Comparison of ENCODE assay signal across 8 cellular contexts in the genomic region with DNA sequence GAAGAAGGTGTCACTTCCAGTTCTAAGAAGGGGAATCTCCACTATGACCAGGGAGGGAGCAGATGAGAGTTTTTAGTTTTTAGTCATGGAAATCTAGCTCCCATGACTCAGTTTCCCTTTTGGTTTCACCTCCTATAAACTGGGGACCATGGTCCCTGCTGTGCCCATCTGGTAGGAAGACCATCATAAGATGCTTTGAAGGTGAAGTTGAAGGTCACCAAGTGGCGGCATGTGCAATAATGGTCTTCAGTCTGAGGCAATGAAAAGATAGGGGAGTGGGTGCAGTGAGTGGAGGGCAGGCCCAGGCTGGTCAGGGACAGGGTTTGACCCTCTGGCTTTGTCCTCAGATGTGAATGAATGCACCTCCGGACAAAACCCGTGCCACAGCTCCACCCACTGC. TPM values are rescaled to one million over a fixed set of nuclear protein-coding genes. Genes with fewer than 3 reads are reported as not detected.
DNase-seq lines count a peak whose midpoint lies in the region; ATAC-seq, FAIRE-seq and TF ChIP-seq lines count a peak whose summit lies in the region.
"Not testable (repeated sequence)": the region's sequence is repeated elsewhere in the genome, so short reads cannot be mapped to it uniquely, and the experiment has no call there.

No MANE protein-coding gene starts in this region.

- not testable (repeated sequence) for H3K79me1 ChIP-seq in H1 (ENCODE audit: low read depth, low read length)

- not testable (repeated sequence) for ATAC-seq in CD4-positive, alpha-beta T cell (ENCODE audit: poor library complexity); GM12878; stimulated activated effector memory CD8-positive, alpha-beta T cell treated with anti-CD3 and anti-CD28 coated beads, Interleukin-12 subunit alpha, Interleukin-12 subunit beta, amount 100 ng/mL, for 72 hours
- ATAC-seq in activated T-cell treated with anti-CD3 and anti-CD28 coated beads, Interleukin-2, amount 50 U/mL, for 4 hours, result peak; percentile 19 to 35

- H3K27me3 ChIP-seq in CD4-positive, alpha-beta T cell (ENCODE audit: control insufficient read depth, insufficient read depth, low read length); GM12878 (replicated peaks in 1 of 2; ENCODE audit: control insufficient read depth in 2 of 2, insufficient read depth in 2 of 2, low read length in 1 of 2); H1 (replicated peaks in 1 of 4; ENCODE audit: control insufficient read depth in 3 of 4, extremely low read depth in 1 of 4, insufficient read depth in 3 of 4, low read length in 3 of 4): not testable (repeated sequence)

- H2AK5ac ChIP-seq in H1 (ENCODE audit: low read depth, low read length), result not testable (repeated sequence)

- in situ Hi-C loops in GM12878 (cut with MboI), result loop anchor here (5.0 kb wide), 1 partner anchor 371 kb away; no protein-coding TSS in a partner anchor

- not testable (repeated sequence) for H3K56ac ChIP-seq in H1 (replicated peaks; ENCODE audit: insufficient read length, low read depth, low read length)

- intact Hi-C loops in CD4-positive, alpha-beta T cell (cut with DNase I, micrococcal nuclease); activated CD4-positive, alpha-beta T cell treated with anti-CD3 and anti-CD28 coated beads, Interleukin-2, amount 10 ng/mL, durations not matched to agents 24 days and 14 days (cut with micrococcal nuclease); GM12878 (cut with micrococcal nuclease; ENCODE audit: unreplicated experiment): not testable (repeated sequence)

- RAD21 ChIA-PET in GM12878 (lab: Charles Lee; ENCODE audit: unreplicated experiment), result not testable (repeated sequence)

- H3K27ac Mint-ChIP-seq in CD4-positive, alpha-beta T cell, result peak overlapping the region; percentile 67
- H3K27ac Mint-ChIP-seq in activated CD4-positive, alpha-beta T cell treated with anti-CD3 and anti-CD28 coated beads, Interleukin-2, amount 10 ng/mL, durations not matched to agents 24 days and 14 days, result peak overlapping the region; percentile 59
- peak overlapping the region; percentile 68 for H3K27ac Mint-ChIP-seq in activated naive CD4-positive, alpha-beta T cell treated with anti-CD3 and anti-CD28 coated beads, Interleukin-2, amount 50 U/mL, for 24 hours
- peak overlapping the region; percentile 91 for H3K27ac Mint-ChIP-seq in stimulated activated effector memory CD8-positive, alpha-beta T cell treated with anti-CD3 and anti-CD28 coated beads, Interleukin-12 subunit alpha, Interleukin-12 subunit beta, amount 100 ng/mL, for 72 hours

- H3K14ac ChIP-seq in H1 (ENCODE audit: insufficient read length), result not testable (repeated sequence)

- not testable (repeated sequence) for H2AFZ ChIP-seq in GM12878 (ENCODE audit: control insufficient read depth, low read depth, low read length); H1 (ENCODE audit: low read length)

- POLR2A ChIA-PET in CD4-positive, alpha-beta T cell (lab: Charles Lee), result interaction anchor here (0.9 to 1.2 kb wide), 2 partner anchors 16 to 30 kb away, joined by 3 to 4 read pairs; a partner anchor contains a TSS
- POLR2A ChIA-PET in GM12878 (lab: Charles Lee), result interaction anchor here (0.6 kb wide), 1 partner anchor 10 kb away, joined by 4 read pairs; no protein-coding TSS in a partner anchor
- POLR2A ChIA-PET in H1 (lab: Charles Lee; ENCODE audit: partially characterized antibody), result interaction anchor here (0.9 to 1.3 kb wide), 3 partner anchors 9 to 33 kb away, joined by 3 read pairs; no protein-coding TSS in a partner anchor

- not testable (repeated sequence) for H3K23ac ChIP-seq in H1 (ENCODE audit: insufficient read length)

- H3K4me1 Mint-ChIP-seq in CD4-positive, alpha-beta T cell (ENCODE audit: low read depth), result peaks cover 14% of the 10 kb centered on the region
- H3K4me1 Mint-ChIP-seq in activated CD4-positive, alpha-beta T cell treated with anti-CD3 and anti-CD28 coated beads, Interleukin-2, amount 10 ng/mL, durations not matched to agents 24 days and 14 days, result peaks cover 12% of the 10 kb centered on the region
- H3K4me1 Mint-ChIP-seq in activated T-cell treated with anti-CD3 and anti-CD28 coated beads, Interleukin-2, amount 50 U/mL, for 4 hours (ENCODE audit: low read depth), result peaks cover 10% of the 10 kb centered on the region
- H3K4me1 Mint-ChIP-seq in activated naive CD4-positive, alpha-beta T cell treated with anti-CD3 and anti-CD28 coated beads, Interleukin-2, amount 50 U/mL, for 24 hours, result not testable (repeated sequence)
- H3K4me1 Mint-ChIP-seq in stimulated activated effector memory CD8-positive, alpha-beta T cell treated with anti-CD3 and anti-CD28 coated beads, Interleukin-12 subunit alpha, Interleukin-12 subunit beta, amount 100 ng/mL, for 72 hours, result peaks cover 51% of the 10 kb centered on the region

- not testable (repeated sequence) for H3K4me3 ChIP-seq in GM12878; H1 (ENCODE audit: extremely low read depth in 1 of 4, insufficient read depth in 2 of 4, low read depth in 3 of 4, low read length in 4 of 4)

- not testable (repeated sequence) for H3K27ac ChIP-seq in CD4-positive, alpha-beta T cell (ENCODE audit: low read depth, low read length); GM12878 (ENCODE audit: control insufficient read depth, insufficient read depth); H1 (ENCODE audit: low read depth, low read length)

- SMC1A ChIA-PET in GM12878 (lab: Charles Lee; ENCODE audit: uncharacterized antibody, unreplicated experiment), result interaction anchor here (0.6 kb wide), 1 partner anchor 9 kb away, joined by 3 read pairs; no protein-coding TSS in a partner anchor

- not testable (repeated sequence) for H4K8ac ChIP-seq in H1 (ENCODE audit: extremely low read depth, insufficient read depth, low read length)

- not testable (repeated sequence) for H3K9ac ChIP-seq in GM12878 (ENCODE audit: control insufficient read depth, insufficient read depth, low read length); H1 (replicated peaks in 1 of 4; ENCODE audit: extremely low read depth in 1 of 4, low read depth in 3 of 4, low read length in 3 of 4)

- not testable (repeated sequence) for H3K27me3 Mint-ChIP-seq in CD4-positive, alpha-beta T cell; activated CD4-positive, alpha-beta T cell treated with anti-CD3 and anti-CD28 coated beads, Interleukin-2, amount 10 ng/mL, durations not matched to agents 24 days and 14 days; activated T-cell treated with anti-CD3 and anti-CD28 coated beads, Interleukin-2, amount 50 U/mL, for 4 hours (ENCODE audit: low read depth); activated naive CD4-positive, alpha-beta T cell treated with anti-CD3 and anti-CD28 coated beads, Interleukin-2, amount 50 U/mL, for 24 hours

- not testable (repeated sequence) for H3K18ac ChIP-seq in H1 (ENCODE audit: extremely low read depth, low read length)

- not testable (repeated sequence) for H2BK5ac ChIP-seq in H1 (ENCODE audit: low read depth, low read length)

- H3K9me3 Mint-ChIP-seq in CD4-positive, alpha-beta T cell; activated CD4-positive, alpha-beta T cell treated with anti-CD3 and anti-CD28 coated beads, Interleukin-2, amount 10 ng/mL, durations not matched to agents 24 days and 14 days; activated T-cell treated with anti-CD3 and anti-CD28 coated beads, Interleukin-2, amount 50 U/mL, for 4 hours; activated naive CD4-positive, alpha-beta T cell treated with anti-CD3 and anti-CD28 coated beads, Interleukin-2, amount 50 U/mL, for 24 hours; stimulated activated effector memory CD8-positive, alpha-beta T cell treated with anti-CD3 and anti-CD28 coated beads, Interleukin-12 subunit alpha, Interleukin-12 subunit beta, amount 100 ng/mL, for 72 hours: not testable (repeated sequence)

- TF ChIP-seq EP300 in GM12878 (IDR thresholded peaks at IDR 0.05; ENCODE audit: borderline replicate concordance in 1 of 2, control insufficient read depth in 1 of 2, low read depth in 2 of 2, low read length in 2 of 2); H1 (IDR thresholded peaks at IDR 0.05; ENCODE audit: borderline replicate concordance in 1 of 2, low read depth in 2 of 2, low read length in 2 of 2): not testable (repeated sequence)

- peaks cover 88% of the 10 kb centered on the region for H3K36me3 Mint-ChIP-seq in CD4-positive, alpha-beta T cell (ENCODE audit: low read depth)
- peaks cover 58% of the 10 kb centered on the region for H3K36me3 Mint-ChIP-seq in activated CD4-positive, alpha-beta T cell treated with anti-CD3 and anti-CD28 coated beads, Interleukin-2, amount 10 ng/mL, durations not matched to agents 24 days and 14 days (ENCODE audit: low read depth)
- peaks cover 37% of the 10 kb centered on the region for H3K36me3 Mint-ChIP-seq in activated T-cell treated with anti-CD3 and anti-CD28 coated beads, Interleukin-2, amount 50 U/mL, for 4 hours (ENCODE audit: insufficient read depth)
- not testable (repeated sequence) for H3K36me3 Mint-ChIP-seq in activated naive CD4-positive, alpha-beta T cell treated with anti-CD3 and anti-CD28 coated beads, Interleukin-2, amount 50 U/mL, for 24 hours
- H3K36me3 Mint-ChIP-seq in stimulated activated effector memory CD8-positive, alpha-beta T cell treated with anti-CD3 and anti-CD28 coated beads, Interleukin-12 subunit alpha, Interleukin-12 subunit beta, amount 100 ng/mL, for 72 hours, result peaks cover 100% of the 10 kb centered on the region

- not testable (repeated sequence) for TF ChIP-seq POLR2A in GM12878 (IDR thresholded peaks at IDR 0.05; ENCODE audit: low read depth, low read length); H1 (IDR thresholded peaks at IDR 0.05; ENCODE audit: control extremely low read depth in 1 of 2, low read depth in 2 of 2, low read length in 2 of 2)

- not testable (repeated sequence) for BruUV-seq in GM12878 (replicated peaks; lab: Mats Ljungman, UMichigan)

- not testable (repeated sequence) for H3K4me2 ChIP-seq in GM12878 (ENCODE audit: control insufficient read depth, insufficient read depth); H1 (ENCODE audit: insufficient read depth in 1 of 2, low read depth in 2 of 2, low read length in 2 of 2)

- CTCF ChIA-PET in CD4-positive, alpha-beta T cell (lab: Charles Lee); GM12878 (lab: Yijun Ruan, JAX): not testable (repeated sequence)
- CTCF ChIA-PET in H1 (lab: Charles Lee; ENCODE audit: partially characterized antibody), result interaction anchor here (1.2 to 2.3 kb wide), 3 partner anchors 9 to 48 kb away, joined by 3 to 12 read pairs (median 4); no protein-coding TSS in a partner anchor

- H3K9me3 ChIP-seq in CD4-positive, alpha-beta T cell (ENCODE audit: control insufficient read depth, low read length); GM12878 (replicated peaks; ENCODE audit: control insufficient read depth, insufficient read depth, low read length); H1 (ENCODE audit: insufficient read depth in 2 of 2, low read depth in 1 of 2, low read length in 1 of 2): not testable (repeated sequence)

- H3K4me3 Mint-ChIP-seq in CD4-positive, alpha-beta T cell; activated CD4-positive, alpha-beta T cell treated with anti-CD3 and anti-CD28 coated beads, Interleukin-2, amount 10 ng/mL, durations not matched to agents 24 days and 14 days; activated T-cell treated with anti-CD3 and anti-CD28 coated beads, Interleukin-2, amount 50 U/mL, for 4 hours; activated naive CD4-positive, alpha-beta T cell treated with anti-CD3 and anti-CD28 coated beads, Interleukin-2, amount 50 U/mL, for 24 hours: not testable (repeated sequence)
- H3K4me3 Mint-ChIP-seq in stimulated activated effector memory CD8-positive, alpha-beta T cell treated with anti-CD3 and anti-CD28 coated beads, Interleukin-12 subunit alpha, Interleukin-12 subunit beta, amount 100 ng/mL, for 72 hours, result peak overlapping the region; percentile 27

- H3K79me2 ChIP-seq in GM12878 (ENCODE audit: control insufficient read depth, insufficient read depth, low read length); H1 (ENCODE audit: control insufficient read depth in 1 of 2, insufficient read depth in 2 of 2, low read length in 2 of 2): not testable (repeated sequence)

- not testable (repeated sequence) for TF ChIP-seq RAD21 in GM12878 (IDR thresholded peaks at IDR 0.05; ENCODE audit: insufficient read depth, low read depth, low read length); H1 (IDR thresholded peaks at IDR 0.05 in 1 of 2, conservative IDR thresholded peaks at IDR 0.05 in 1 of 2; ENCODE audit: low read depth in 2 of 2, low read length in 2 of 2)

- H2BK12ac ChIP-seq in H1 (ENCODE audit: low read depth, low read length), result not testable (repeated sequence)

- H4K20me1 ChIP-seq in GM12878 (ENCODE audit: control insufficient read depth, insufficient read depth); H1 (replicated peaks in 1 of 2; ENCODE audit: control insufficient read depth in 1 of 2, insufficient read depth in 2 of 2, low read length in 2 of 2): not testable (repeated sequence)

- FAIRE-seq in HTR-8/SVneo (lab: Jason Lieb, UNC) (peak; percentile 57), GM12878 (lab: Jason Lieb, UNC) (peak; percentile 49)
- FAIRE-seq in H1 (lab: Jason Lieb, UNC), result not testable (repeated sequence)

- DNase-seq in CD4-positive, alpha-beta T cell; HTR-8/SVneo (ENCODE audit: insufficient read length, low spot score); activated CD4-positive, alpha-beta T cell treated with anti-CD3 and anti-CD28 coated beads, Interleukin-2, amount 10 ng/mL, durations not matched to agents 24 days and 14 days; activated T-cell treated with anti-CD3 and anti-CD28 coated beads, Interleukin-2, amount 50 U/mL, for 4 hours; GM12878 (ENCODE audit: low read depth, low spot score); H1 (ENCODE audit: low read depth in 1 of 2, low spot score in 2 of 2); stimulated activated effector memory CD8-positive, alpha-beta T cell treated with anti-CD3 and anti-CD28 coated beads, Interleukin-12 subunit alpha, Interleukin-12 subunit beta, amount 100 ng/mL, for 72 hours (ENCODE audit: low spot score in 2 of 2): not testable (repeated sequence)

- H4K91ac ChIP-seq in H1 (replicated peaks; ENCODE audit: insufficient read length, low read length), result not testable (repeated sequence)

- peaks cover 21 to 24% of the 10 kb centered on the region in 2 experiments; a peak in 3 of 4 replicates for H3K36me3 ChIP-seq in GM12878 (ENCODE audit: control insufficient read depth in 2 of 2, insufficient read depth in 2 of 2, low read length in 1 of 2)
- H3K36me3 ChIP-seq in H1 (ENCODE audit: control insufficient read depth in 2 of 4, insufficient read depth in 4 of 4, low read length in 3 of 4), result not testable (repeated sequence)

- H3K4ac ChIP-seq in H1 (replicated peaks; ENCODE audit: insufficient read length, low read depth, low read length), result not testable (repeated sequence)

- H3K23me2 ChIP-seq in H1 (ENCODE audit: low read depth, low read length), result not testable (repeated sequence)

- not testable (repeated sequence) for TF ChIP-seq CTCF in CD4-positive, alpha-beta T cell (IDR thresholded peaks at IDR 0.05); GM12878 (IDR thresholded peaks at IDR 0.05 in 2 of 3, conservative IDR thresholded peaks at IDR 0.05 in 1 of 3; ENCODE audit: control insufficient read depth in 2 of 3, extremely low read depth in 1 of 3, insufficient read depth in 1 of 3, low read depth in 3 of 3, low read length in 3 of 3); H1 (IDR thresholded peaks at IDR 0.05; ENCODE audit: control extremely low read depth in 1 of 3, insufficient read depth in 1 of 3, low read depth in 1 of 3, low read length in 3 of 3)

- not testable (repeated sequence) for H2BK20ac ChIP-seq in H1 (ENCODE audit: low read length)

- not testable (repeated sequence) for H3K4me1 ChIP-seq in GM12878 (ENCODE audit: control insufficient read depth, insufficient read depth, low read length); H1 (replicated peaks in 1 of 4; ENCODE audit: control insufficient read depth in 3 of 4, insufficient read depth in 4 of 4, low read length in 3 of 4)

- 91% methylated on average over 1 of the region's 3 CpGs for WGBS in GM12878 (ENCODE audit: insufficient coverage, insufficient replicate concordance, low lambda C conversion rate, missing lambda C conversion rate)
- 100% methylated on average over 1 of the region's 3 CpGs; no CpG with 5 or more reads in 1 of the 2 experiments for WGBS in H1 (ENCODE audit: extremely low coverage in 1 of 2, insufficient coverage in 1 of 2, insufficient read length in 1 of 2, insufficient replicate concordance in 2 of 2, low coverage in 1 of 2, low lambda C conversion rate in 2 of 2, missing lambda C conversion rate in 1 of 2), 2 experiments

- not testable (repeated sequence) for H2BK15ac ChIP-seq in H1 (ENCODE audit: low read length)

- H2BK120ac ChIP-seq in H1 (replicated peaks; ENCODE audit: low read depth, low read length), result not testable (repeated sequence)

- not testable (repeated sequence) for H4K5ac ChIP-seq in H1 (ENCODE audit: insufficient read length, low read depth, low read length)

RNA-seq across cellular contexts. Expression of a gene that starts 15.5 kb away (rescaled TPM):
- total RNA-seq in CD4-positive, alpha-beta T cell, result 100 to 1,000 TPM; 745 to 751 TPM
- 206 and 209 TPM in 2 replicates for total RNA-seq in activated CD4-positive, alpha-beta T cell treated with anti-CD3 and anti-CD28 coated beads, Interleukin-2, amount 10 ng/mL, durations not matched to agents 24 days and 14 days
- 100 to 1,000 TPM; 217 to 280 (median 218) TPM for total RNA-seq in activated T-cell treated with anti-CD3 and anti-CD28 coated beads, Interleukin-2, amount 50 U/mL, for 4 hours
- 147 and 180 TPM in 2 replicates for total RNA-seq in GM12878 (2013; cell fraction: nucleolus; rRNA removed)
- 75.3 and 81.7 TPM in 2 replicates for total RNA-seq in GM12878 (2014; rRNA removed)
- total RNA-seq in GM12878 (2014; rRNA removed; fragmentation: Illumina TruSeq; extraction: Trizol), result 20.7 and 23.9 TPM in 2 replicates
- total RNA-seq in GM12878 (2021), result 103 and 111 TPM in 2 replicates
- polyA plus RNA-seq in GM12878 (2011; ENCODE audit: low read depth), result 23.2 TPM
- polyA plus RNA-seq in GM12878 (2011; rRNA removed), result 19.1 and 31.8 TPM in 2 replicates
- polyA plus RNA-seq in GM12878 (2011; cell fraction: cytosol; rRNA removed), result 42.8 and 43.6 TPM in 2 replicates
- polyA plus RNA-seq in GM12878 (2011; cell fraction: nucleus; rRNA removed), result 211 and 230 TPM in 2 replicates
- 62.9 and 69.7 TPM in 2 replicates for polyA plus RNA-seq in GM12878 (2012)
- polyA plus RNA-seq in GM12878 (2014; fragmentation: Illumina TruSeq; extraction: Trizol), result 31.0 and 48.2 TPM in 2 replicates
- polyA plus RNA-seq in GM12878 (2014; fragmentation: Nextera tagmentation; extraction: Ambion mirVana), result 1 to 10 TPM; 4.0 to 4.5 TPM
- polyA plus RNA-seq in GM12878 (2014; rRNA removed), result 59.7 and 67.2 TPM in 2 replicates
- polyA plus RNA-seq in GM12878 (2016; fragmentation: Nextera tagmentation; extraction: Ambion mirVana), result 10 to 100 TPM; 66.3 to 71.8 TPM
- polyA minus RNA-seq in GM12878 (2011; rRNA and poly(A)+ RNA removed), result 58.1 and 96.5 TPM in 2 replicates
- 35.2 and 47.0 TPM in 2 replicates for polyA minus RNA-seq in GM12878 (2011; cell fraction: cytosol; rRNA and poly(A)+ RNA removed)
- 50.1 and 74.1 TPM in 2 replicates for polyA minus RNA-seq in GM12878 (2011; cell fraction: nucleus; rRNA and poly(A)+ RNA removed)
- 3.0 and 3.6 TPM in 2 replicates for total RNA-seq in H1 (2021; fragmentation: NEBNext Ultra II Directional; extraction: Animal tissue kit (Norgen Biotek cat#: 25700))
- 1.6 and 2.3 TPM in 2 replicates for polyA plus RNA-seq in H1 (2011; rRNA removed)
- 1.0 TPM for polyA plus RNA-seq in H1 (2011; cell fraction: cytosol; rRNA removed)
- polyA plus RNA-seq in H1 (2011; cell fraction: nucleus; rRNA removed), result 3.0 TPM
- polyA plus RNA-seq in H1 (2012, experiment 1 of 2), result 1.3 to 2.2 TPM (median 1.8 TPM) in 4 replicates
- polyA plus RNA-seq in H1 (2012, experiment 2 of 2), result 1.4 TPM
- polyA plus RNA-seq in H1 (2013, experiment 1 of 2), result 3.1 TPM
- 3.2 TPM for polyA plus RNA-seq in H1 (2013, experiment 2 of 2)
- 2.7 and 3.4 TPM in 2 replicates for polyA minus RNA-seq in H1 (2011; rRNA and poly(A)+ RNA removed)
- polyA minus RNA-seq in H1 (2011; cell fraction: cytosol; rRNA and poly(A)+ RNA removed), result 1.8 TPM
- polyA minus RNA-seq in H1 (2011; cell fraction: nucleus; rRNA and poly(A)+ RNA removed), result 4.2 TPM

RNA-seq across cellular contexts. Expression of a gene that starts 22.4 kb away (rescaled TPM):
- total RNA-seq in CD4-positive, alpha-beta T cell, result 100 to 1,000 TPM; 296 to 299 TPM
- 274 and 280 TPM in 2 replicates for total RNA-seq in activated CD4-positive, alpha-beta T cell treated with anti-CD3 and anti-CD28 coated beads, Interleukin-2, amount 10 ng/mL, durations not matched to agents 24 days and 14 days
- 100 to 1,000 TPM; 538 to 557 (median 548) TPM for total RNA-seq in activated T-cell treated with anti-CD3 and anti-CD28 coated beads, Interleukin-2, amount 50 U/mL, for 4 hours
- 162 and 204 TPM in 2 replicates for total RNA-seq in GM12878 (2013; cell fraction: nucleolus; rRNA removed)
- total RNA-seq in GM12878 (2014; rRNA removed) (248 and 280 TPM in 2 replicates), GM12878 (2014; rRNA removed; fragmentation: Illumina TruSeq; extraction: Trizol) (109 and 116 TPM in 2 replicates), GM12878 (2021) (218 and 236 TPM in 2 replicates)
- polyA plus RNA-seq in GM12878 (2011; ENCODE audit: low read depth), result 90.3 TPM
- polyA plus RNA-seq in GM12878 (2011; rRNA removed) (56.8 and 134 TPM in 2 replicates), GM12878 (2014; fragmentation: Illumina TruSeq; extraction: Trizol) (40.7 and 113 TPM in 2 replicates), GM12878 (2014; fragmentation: Nextera tagmentation; extraction: Ambion mirVana) (100 to 1,000 TPM; 168 to 212 TPM), GM12878 (2014; rRNA removed) (249 and 298 TPM in 2 replicates), GM12878 (2016; fragmentation: Nextera tagmentation; extraction: Ambion mirVana) (100 to 1,000 TPM; 356 to 378 TPM), H1 (2011; rRNA removed) (139 and 161 TPM in 2 replicates)
- 158 and 220 TPM in 2 replicates for polyA plus RNA-seq in GM12878 (2011; cell fraction: cytosol; rRNA removed)
- polyA plus RNA-seq in GM12878 (2011; cell fraction: nucleus; rRNA removed), result 1,234 and 1,343 TPM in 2 replicates
- 147 and 173 TPM in 2 replicates for polyA plus RNA-seq in GM12878 (2012)
- polyA minus RNA-seq in GM12878 (2011; rRNA and poly(A)+ RNA removed), result 84.7 and 109 TPM in 2 replicates
- 46.0 and 52.9 TPM in 2 replicates for polyA minus RNA-seq in GM12878 (2011; cell fraction: cytosol; rRNA and poly(A)+ RNA removed)
- 125 and 175 TPM in 2 replicates for polyA minus RNA-seq in GM12878 (2011; cell fraction: nucleus; rRNA and poly(A)+ RNA removed)
- 124 and 139 TPM in 2 replicates for total RNA-seq in H1 (2021; fragmentation: NEBNext Ultra II Directional; extraction: Animal tissue kit (Norgen Biotek cat#: 25700))
- 140 TPM for polyA plus RNA-seq in H1 (2011; cell fraction: cytosol; rRNA removed)
- 516 TPM for polyA plus RNA-seq in H1 (2011; cell fraction: nucleus; rRNA removed)
- polyA plus RNA-seq in H1 (2012, experiment 1 of 2), result 146 to 179 TPM (median 162 TPM) in 4 replicates
- 209 TPM for polyA plus RNA-seq in H1 (2012, experiment 2 of 2)
- polyA plus RNA-seq in H1 (2013, experiment 1 of 2), result 111 TPM
- polyA plus RNA-seq in H1 (2013, experiment 2 of 2), result 106 TPM
- 58.7 and 78.7 TPM in 2 replicates for polyA minus RNA-seq in H1 (2011; rRNA and poly(A)+ RNA removed)
- polyA minus RNA-seq in H1 (2011; cell fraction: cytosol; rRNA and poly(A)+ RNA removed), result 49.8 TPM
- 87.6 TPM for polyA minus RNA-seq in H1 (2011; cell fraction: nucleus; rRNA and poly(A)+ RNA removed)

RNA-seq across cellular contexts. Expression of a gene that starts 36.4 kb away (rescaled TPM):
- total RNA-seq in CD4-positive, alpha-beta T cell, result 100 to 1,000 TPM; 171 TPM
- total RNA-seq in activated CD4-positive, alpha-beta T cell treated with anti-CD3 and anti-CD28 coated beads, Interleukin-2, amount 10 ng/mL, durations not matched to agents 24 days and 14 days, result 172 and 180 TPM in 2 replicates
- 100 to 1,000 TPM; 171 to 213 (median 197) TPM for total RNA-seq in activated T-cell treated with anti-CD3 and anti-CD28 coated beads, Interleukin-2, amount 50 U/mL, for 4 hours
- total RNA-seq in GM12878 (2013; cell fraction: nucleolus; rRNA removed), result 65.2 and 69.3 TPM in 2 replicates
- total RNA-seq in GM12878 (2014; rRNA removed), result 68.0 and 80.0 TPM in 2 replicates
- total RNA-seq in GM12878 (2014; rRNA removed; fragmentation: Illumina TruSeq; extraction: Trizol), result 47.8 and 54.2 TPM in 2 replicates
- total RNA-seq in GM12878 (2021), result 189 and 202 TPM in 2 replicates
- 24.3 TPM for polyA plus RNA-seq in GM12878 (2011; ENCODE audit: low read depth)
- polyA plus RNA-seq in GM12878 (2011; rRNA removed), result 26.0 and 49.8 TPM in 2 replicates
- polyA plus RNA-seq in GM12878 (2011; cell fraction: cytosol; rRNA removed), result 60.4 and 77.2 TPM in 2 replicates
- polyA plus RNA-seq in GM12878 (2011; cell fraction: nucleus; rRNA removed), result 89.7 and 112 TPM in 2 replicates
- polyA plus RNA-seq in GM12878 (2012), result 75.7 and 100 TPM in 2 replicates
- 18.9 and 45.4 TPM in 2 replicates for polyA plus RNA-seq in GM12878 (2014; fragmentation: Illumina TruSeq; extraction: Trizol)
- 1 to 10 TPM; 1.0 to 1.4 TPM for polyA plus RNA-seq in GM12878 (2014; fragmentation: Nextera tagmentation; extraction: Ambion mirVana)
- 77.3 and 91.2 TPM in 2 replicates for polyA plus RNA-seq in GM12878 (2014; rRNA removed)
- polyA plus RNA-seq in GM12878 (2016; fragmentation: Nextera tagmentation; extraction: Ambion mirVana), result 10 to 100 TPM; 51.3 to 60.1 TPM
- polyA minus RNA-seq in GM12878 (2011; rRNA and poly(A)+ RNA removed), result 59.2 and 121 TPM in 2 replicates
- 51.6 and 70.8 TPM in 2 replicates for polyA minus RNA-seq in GM12878 (2011; cell fraction: cytosol; rRNA and poly(A)+ RNA removed)
- polyA minus RNA-seq in GM12878 (2011; cell fraction: nucleus; rRNA and poly(A)+ RNA removed), result 17.0 and 26.6 TPM in 2 replicates
- total RNA-seq in H1 (2021; fragmentation: NEBNext Ultra II Directional; extraction: Animal tissue kit (Norgen Biotek cat#: 25700)), result 161 and 162 TPM in 2 replicates
- polyA plus RNA-seq in H1 (2011; rRNA removed), result 65.2 and 109 TPM in 2 replicates
- 92.4 TPM for polyA plus RNA-seq in H1 (2011; cell fraction: cytosol; rRNA removed)
- 132 TPM for polyA plus RNA-seq in H1 (2011; cell fraction: nucleus; rRNA removed)
- 67.4 to 133 TPM (median 113 TPM) in 4 replicates for polyA plus RNA-seq in H1 (2012, experiment 1 of 2)
- 113 TPM for polyA plus RNA-seq in H1 (2012, experiment 2 of 2)
- 63.9 TPM for polyA plus RNA-seq in H1 (2013, experiment 1 of 2)
- 65.4 TPM for polyA plus RNA-seq in H1 (2013, experiment 2 of 2)
- polyA minus RNA-seq in H1 (2011; rRNA and poly(A)+ RNA removed), result 60.2 and 108 TPM in 2 replicates
- polyA minus RNA-seq in H1 (2011; cell fraction: cytosol; rRNA and poly(A)+ RNA removed), result 91.2 TPM
- 50.4 TPM for polyA minus RNA-seq in H1 (2011; cell fraction: nucleus; rRNA and poly(A)+ RNA removed)
